1 cellular context compared by ENCODE assay signal in the genomic region with DNA sequence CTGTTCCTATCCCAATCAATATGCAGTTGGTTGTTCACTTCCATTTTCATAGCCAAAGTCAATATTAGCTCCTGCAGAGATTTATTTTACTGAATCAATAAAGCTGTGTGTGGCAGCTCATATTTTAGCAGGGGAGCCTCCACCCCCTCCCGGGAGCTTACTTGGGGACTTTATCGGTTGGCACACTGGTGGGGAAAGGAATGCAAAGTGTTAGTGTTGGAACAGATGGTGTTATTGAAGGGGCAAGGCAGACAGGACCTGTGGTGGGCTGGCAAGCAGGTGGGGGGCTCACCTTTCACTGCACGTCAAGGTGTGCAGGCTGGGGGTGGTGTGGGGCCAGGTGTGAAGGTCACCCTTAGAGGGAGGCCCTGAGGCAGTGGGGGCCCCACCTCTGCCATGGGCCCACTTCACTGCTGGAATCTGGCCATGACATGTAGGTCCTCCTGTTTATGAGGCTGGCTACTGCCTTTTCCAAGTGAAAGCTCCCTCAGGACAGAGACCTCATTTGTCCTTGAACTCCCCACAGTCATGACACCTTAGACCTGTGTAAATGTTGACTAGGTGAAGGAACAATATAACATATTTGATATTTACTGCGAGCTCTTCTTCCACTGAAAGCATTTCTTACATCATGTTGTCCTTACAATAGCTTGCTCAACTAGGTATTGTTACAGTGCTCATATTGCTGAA.
TF ChIP-seq lines count a peak whose summit lies in the region.

No MANE protein-coding gene starts in this region.

TF ChIP-seq in HEK293, 187 proteins besides CTCF, POLR2A, EP300 and RAD21 (continued from another document):
- TF ChIP-seq, protein P1, sequence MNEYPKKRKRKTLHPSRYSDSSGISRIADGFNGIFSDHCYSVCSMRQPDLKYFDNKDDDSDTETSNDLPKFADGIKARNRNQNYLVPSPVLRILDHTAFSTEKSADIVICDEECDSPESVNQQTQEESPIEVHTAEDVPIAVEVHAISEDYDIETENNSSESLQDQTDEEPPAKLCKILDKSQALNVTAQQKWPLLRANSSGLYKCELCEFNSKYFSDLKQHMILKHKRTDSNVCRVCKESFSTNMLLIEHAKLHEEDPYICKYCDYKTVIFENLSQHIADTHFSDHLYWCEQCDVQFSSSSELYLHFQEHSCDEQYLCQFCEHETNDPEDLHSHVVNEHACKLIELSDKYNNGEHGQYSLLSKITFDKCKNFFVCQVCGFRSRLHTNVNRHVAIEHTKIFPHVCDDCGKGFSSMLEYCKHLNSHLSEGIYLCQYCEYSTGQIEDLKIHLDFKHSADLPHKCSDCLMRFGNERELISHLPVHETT (tag by site-specific recombination; IDR thresholded peaks at IDR 0.05), result no peak
- peak; percentile 83 for TF ChIP-seq GLIS1 (tag by site-specific recombination; IDR thresholded peaks at IDR 0.05)
- TF ChIP-seq ZFP69B (tag by site-specific recombination; IDR thresholded peaks at IDR 0.05), result peak; percentile 80
- TF ChIP-seq ZIC2 (tag by site-specific recombination; IDR thresholded peaks at IDR 0.05), result peak; percentile 60
- TF ChIP-seq, protein P2, sequence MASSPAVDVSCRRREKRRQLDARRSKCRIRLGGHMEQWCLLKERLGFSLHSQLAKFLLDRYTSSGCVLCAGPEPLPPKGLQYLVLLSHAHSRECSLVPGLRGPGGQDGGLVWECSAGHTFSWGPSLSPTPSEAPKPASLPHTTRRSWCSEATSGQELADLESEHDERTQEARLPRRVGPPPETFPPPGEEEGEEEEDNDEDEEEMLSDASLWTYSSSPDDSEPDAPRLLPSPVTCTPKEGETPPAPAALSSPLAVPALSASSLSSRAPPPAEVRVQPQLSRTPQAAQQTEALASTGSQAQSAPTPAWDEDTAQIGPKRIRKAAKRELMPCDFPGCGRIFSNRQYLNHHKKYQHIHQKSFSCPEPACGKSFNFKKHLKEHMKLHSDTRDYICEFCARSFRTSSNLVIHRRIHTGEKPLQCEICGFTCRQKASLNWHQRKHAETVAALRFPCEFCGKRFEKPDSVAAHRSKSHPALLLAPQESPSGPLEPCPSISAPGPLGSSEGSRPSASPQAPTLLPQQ (tag by site-specific recombination; IDR thresholded peaks at IDR 0.05), result peak; percentile 89
- peak; percentile 18; the same call in 1 of the 2 replicates for TF ChIP-seq ZNF335 (tag by site-specific recombination; conservative IDR thresholded peaks at IDR 0.05)
